Comparison of ENCODE assay signal across 9 cellular contexts in the genomic region with DNA sequence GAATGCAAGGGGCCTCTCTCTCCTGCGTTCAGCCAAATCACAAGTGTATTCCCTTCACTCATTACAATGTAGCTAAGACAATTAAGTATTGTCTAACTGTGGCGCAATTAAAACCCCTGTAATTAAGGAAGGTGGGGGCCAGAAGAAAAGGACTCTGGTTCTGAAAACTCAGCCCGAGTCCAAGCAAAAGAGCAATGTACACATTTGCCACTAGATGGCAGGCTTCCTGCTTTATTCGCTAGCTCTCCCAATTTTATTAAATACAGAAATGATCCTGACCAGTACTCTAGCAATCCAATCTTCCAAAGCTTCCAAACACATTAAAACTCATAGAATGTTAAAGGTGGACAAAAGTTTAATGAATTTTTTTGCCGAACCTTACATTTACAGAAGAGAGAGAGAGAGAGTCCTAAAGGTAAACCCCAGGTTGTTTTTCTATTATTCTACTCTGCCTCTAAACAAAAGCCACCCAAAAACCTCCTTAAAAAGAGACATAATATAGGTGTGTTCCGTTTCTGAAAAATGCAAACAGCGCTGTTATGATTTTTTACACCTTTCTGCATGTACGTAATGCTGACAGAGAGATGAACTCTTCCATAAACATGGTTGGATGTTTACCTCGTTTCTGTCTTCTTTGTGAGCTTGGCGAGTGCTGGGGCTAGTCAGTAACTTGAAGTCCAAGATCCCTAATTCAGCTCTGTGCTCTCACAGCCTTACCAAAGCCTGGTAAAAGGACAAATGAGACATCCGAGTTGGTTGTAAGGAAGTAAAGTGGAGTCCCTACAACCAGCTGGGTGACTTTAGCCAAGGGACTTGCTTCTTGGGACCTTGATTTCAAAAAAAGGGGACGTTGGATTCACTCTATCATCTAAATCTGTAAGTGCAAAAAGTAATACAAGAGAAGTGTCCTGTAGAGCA. TPM values are rescaled to one million over a fixed set of nuclear protein-coding genes. Genes with fewer than 3 reads are reported as not detected.
DNase-seq lines count a peak whose midpoint lies in the region; ATAC-seq and TF ChIP-seq lines count a peak whose summit lies in the region.
"Had no signal": no experiment of that assay in that cellular context is flagged by ENCODE, and none has a peak within 500 bp of the region (broad histone marks: within the 10 kb centered on the region; RNA-seq: fewer than 3 reads in every experiment).

No MANE protein-coding gene starts in this region.

- H3K27ac Mint-ChIP-seq in endodermal cell = no peak overlapping the region
- H3K27ac Mint-ChIP-seq in mesothelial cell of epicardium = no peak overlapping the region
- H3K27ac Mint-ChIP-seq: activated naive CD8-positive, alpha-beta T cell had no signal

- no peaks in the 10 kb centered on the region for H3K9me3 Mint-ChIP-seq in activated T-cell treated with anti-CD3 and anti-CD28 coated beads, Interleukin-2, amount 50 U/mL, for 4 hours
- H3K9me3 Mint-ChIP-seq in endodermal cell (peaks cover 3% of the 10 kb centered on the region), mesothelial cell of epicardium (no peaks in the 10 kb centered on the region)

- ATAC-seq in activated T-cell treated with anti-CD3 and anti-CD28 coated beads, Interleukin-2, amount 50 U/mL, for 4 hours = no peak
- ATAC-seq in GM21619 (IDR thresholded peaks at IDR 0.05; ENCODE audit: unreplicated experiment) = no peak

- H3K9ac ChIP-seq in endodermal cell (ENCODE audit: extremely low read depth, low read length, poor library complexity, severe bottlenecking) = no peak overlapping the region

- no peaks in the 10 kb centered on the region for H3K27me3 ChIP-seq in endodermal cell (ENCODE audit: control insufficient read depth, insufficient read depth, low read length, poor library complexity, severe bottlenecking)

- H3K27me3 Mint-ChIP-seq in activated T-cell treated with anti-CD3 and anti-CD28 coated beads, Interleukin-2, amount 50 U/mL, for 4 hours (ENCODE audit: low read depth) = peaks cover 14% of the 10 kb centered on the region
- peaks cover 2% of the 10 kb centered on the region for H3K27me3 Mint-ChIP-seq in endodermal cell (ENCODE audit: insufficient read depth)
- H3K27me3 Mint-ChIP-seq in mesothelial cell of epicardium (ENCODE audit: low read depth) = peaks cover 7% of the 10 kb centered on the region

- H3K4me3 Mint-ChIP-seq in activated T-cell treated with anti-CD3 and anti-CD28 coated beads, Interleukin-2, amount 50 U/mL, for 4 hours = no peak overlapping the region
- H3K4me3 Mint-ChIP-seq in endodermal cell (no peak overlapping the region), mesothelial cell of epicardium (no peak overlapping the region)
- H3K4me3 Mint-ChIP-seq: activated naive CD8-positive, alpha-beta T cell had no signal

- H3K27ac ChIP-seq in endodermal cell (ENCODE audit: low read depth, low read length) = no peak overlapping the region

- H3K9me3 ChIP-seq in endodermal cell (ENCODE audit: control insufficient read depth, low read length) = no peaks in the 10 kb centered on the region

- no peaks in the 10 kb centered on the region for H3K36me3 ChIP-seq in endodermal cell (ENCODE audit: control insufficient read depth, insufficient read depth, low read length)

- H3K4me3 ChIP-seq in endodermal cell (ENCODE audit: low read length) = no peak overlapping the region

- 40 to 50% methylated on average over 8 to 12 of the region's 12 CpGs for WGBS in endodermal cell (ENCODE audit: insufficient coverage in 1 of 2, insufficient read length in 1 of 2), 2 experiments

- no peaks in the 10 kb centered on the region for H3K36me3 Mint-ChIP-seq in activated T-cell treated with anti-CD3 and anti-CD28 coated beads, Interleukin-2, amount 50 U/mL, for 4 hours (ENCODE audit: insufficient read depth)
- H3K36me3 Mint-ChIP-seq in endodermal cell (ENCODE audit: low read depth) = no peaks in the 10 kb centered on the region
- H3K36me3 Mint-ChIP-seq in mesothelial cell of epicardium = no peaks in the 10 kb centered on the region
- H3K36me3 Mint-ChIP-seq: activated naive CD8-positive, alpha-beta T cell had no signal

- H3K4me1 ChIP-seq in endodermal cell (ENCODE audit: control insufficient read depth, insufficient read depth, low read length) = no peaks in the 10 kb centered on the region

- peak; percentile 87 for TF ChIP-seq CTCF in endodermal cell (conservative IDR thresholded peaks at IDR 0.05)
- TF ChIP-seq CTCF in mesothelial cell of epicardium (IDR thresholded peaks at IDR 0.05; ENCODE audit: unreplicated experiment) = peak; percentile 75

- no peaks in the 10 kb centered on the region for H3K4me1 Mint-ChIP-seq in activated T-cell treated with anti-CD3 and anti-CD28 coated beads, Interleukin-2, amount 50 U/mL, for 4 hours (ENCODE audit: low read depth)
- H3K4me1 Mint-ChIP-seq in endodermal cell (no peaks in the 10 kb centered on the region), mesothelial cell of epicardium (peaks cover 1% of the 10 kb centered on the region)

- DNase-seq in activated T-cell treated with anti-CD3 and anti-CD28 coated beads, Interleukin-2, amount 50 U/mL, for 4 hours = peak; percentile 9
- no peak for DNase-seq in activated T-cell treated with anti-CD3 and anti-CD28 coated beads, Interleukin-2, amount 50 U/mL, for 48 hours
- DNase-seq in LoVo (ENCODE audit: low spot score) = peak; percentile 55
- peak; percentile 25 to 38 for DNase-seq in SHP77 (lab: John Stamatoyannopoulos, UW)
- peak; percentile 59 for DNase-seq in endodermal cell
- no peak for DNase-seq in mesothelial cell of epicardium (ENCODE audit: low spot score in 2 of 2, unreplicated experiment in 2 of 2)
- DNase-seq in GM19238 (ENCODE audit: insufficient read length, low spot score) = no peak

RNA-seq across cellular contexts. Expression of a gene that starts 50.9 kb away (rescaled TPM):
- total RNA-seq in activated T-cell treated with anti-CD3 and anti-CD28 coated beads, Interleukin-2, amount 50 U/mL, for 4 hours = 1 to 10 TPM; 1.8 to 2.6 (median 2.2) TPM
- 10 to 100 TPM; 10.3 to 19.8 TPM for total RNA-seq in endodermal cell
- 39.3 TPM for polyA plus RNA-seq in endodermal cell (2013, experiment 1 of 2)
- 42.6 TPM for polyA plus RNA-seq in endodermal cell (2013, experiment 2 of 2)
- total RNA-seq in mesothelial cell of epicardium = 51.2 to 57.6 TPM (median 55.5 TPM) in 3 replicates

Comparison
In these comparisons a context has a peak if more than half of its experiments do, and no peak if none do; other contexts are left out.
1. DNase-seq: peak in activated T-cell treated with anti-CD3 and anti-CD28 coated beads, Interleukin-2, amount 50 U/mL, for 4 hours (single experiment), LoVo (single experiment), SHP77 (2 of 2) and endodermal cell (single experiment); none in activated T-cell treated with anti-CD3 and anti-CD28 coated beads, Interleukin-2, amount 50 U/mL, for 48 hours (0 of 2), mesothelial cell of epicardium (0 of 2) and GM19238 (single experiment).